ENCODE assay signal across 1 cellular context in the genomic region with DNA sequence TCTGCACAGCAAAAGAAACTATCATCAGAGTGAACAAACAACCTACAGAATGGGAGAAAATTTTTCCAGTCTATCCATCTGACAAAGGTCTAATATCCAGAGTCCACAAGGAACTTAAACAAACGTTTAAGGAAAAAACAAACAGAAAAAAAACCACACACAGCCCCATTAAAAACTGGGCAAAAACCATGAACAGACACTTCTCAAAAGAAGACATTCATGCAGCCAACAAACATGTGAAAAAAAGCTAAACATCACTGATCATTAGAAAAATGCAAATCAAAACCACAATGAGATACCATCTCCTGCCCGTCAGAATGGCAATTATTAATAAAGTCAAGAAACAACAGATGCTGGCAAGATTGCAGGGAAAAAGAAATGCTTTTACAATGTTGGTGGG. TPM values are rescaled to one million over a fixed set of nuclear protein-coding genes. Genes with fewer than 3 reads are reported as not detected.
"Had no signal": no experiment of that assay in that cellular context is flagged by ENCODE, and none has a peak within 500 bp of the region (broad histone marks: within the 10 kb centered on the region; RNA-seq: fewer than 3 reads in every experiment).

No MANE protein-coding gene starts in this region.

RNA-seq across cellular contexts. Expression of a gene that starts 16.6 kb away (rescaled TPM):
- total RNA-seq: SJSA1 had no signal

RNA-seq across cellular contexts. Expression of a gene that starts 39.7 kb away (rescaled TPM):
- total RNA-seq: SJSA1 had no signal
